Comparison of ENCODE assay signal across 1 cellular context in genomic region chr7:112162161-112163020, GRCh38.
TF ChIP-seq lines count a peak whose summit lies in the region.

No MANE protein-coding gene starts in this region.

TF ChIP-seq in WTC11, 78 proteins besides CTCF, POLR2A, EP300 and RAD21 (continued from another document and continues in another):
- TF ChIP-seq ZNF532 (CRISPR knock-in tag; IDR thresholded peaks at IDR 0.05; ENCODE audit: borderline replicate concordance) (no peak), ZNF396 (CRISPR knock-in tag; IDR thresholded peaks at IDR 0.05; ENCODE audit: borderline replicate concordance) (no peak), NR2C2 (CRISPR knock-in tag; IDR thresholded peaks at IDR 0.05) (no peak), EMX1 (CRISPR knock-in tag; IDR thresholded peaks at IDR 0.05) (no peak), IRF2 (CRISPR knock-in tag; IDR thresholded peaks at IDR 0.05; ENCODE audit: borderline replicate concordance, low read depth) (no peak), SMAD3 (CRISPR knock-in tag; IDR thresholded peaks at IDR 0.05; ENCODE audit: borderline replicate concordance) (no peak), FOXP4 (CRISPR knock-in tag; IDR thresholded peaks at IDR 0.05) (0 out of 2 replicates have a peak, but pooled peaks have one; percentile 55), JAZF1 (CRISPR knock-in tag; IDR thresholded peaks at IDR 0.05) (no peak), HMGA2 (CRISPR knock-in tag; IDR thresholded peaks at IDR 0.05) (no peak), ZNF512 (CRISPR knock-in tag; IDR thresholded peaks at IDR 0.05; ENCODE audit: borderline replicate concordance) (no peak), ZMAT4 (CRISPR knock-in tag; IDR thresholded peaks at IDR 0.05) (no peak), IRF1 (CRISPR knock-in tag; IDR thresholded peaks at IDR 0.05) (no peak), ZNF423 (CRISPR knock-in tag; IDR thresholded peaks at IDR 0.05) (no peak), ATF2 (CRISPR knock-in tag; IDR thresholded peaks at IDR 0.05; ENCODE audit: borderline replicate concordance, low read depth) (no peak), CDX4 (CRISPR knock-in tag; IDR thresholded peaks at IDR 0.05; ENCODE audit: borderline replicate concordance) (no peak), TEAD1 (CRISPR knock-in tag; IDR thresholded peaks at IDR 0.05) (peak; percentile 35; the same call in 1 of the 2 replicates), AR (CRISPR knock-in tag; IDR thresholded peaks at IDR 0.05) (no peak), ATF6 (CRISPR knock-in tag; IDR thresholded peaks at IDR 0.05) (no peak), FOXK1 (CRISPR knock-in tag; IDR thresholded peaks at IDR 0.05) (peak; percentile 56; the same call in 1 of the 2 replicates), E2F5 (CRISPR knock-in tag; IDR thresholded peaks at IDR 0.05) (no peak), RORB (CRISPR knock-in tag; IDR thresholded peaks at IDR 0.05) (no peak), JUN (CRISPR knock-in tag; IDR thresholded peaks at IDR 0.05) (no peak), E2F1 (CRISPR knock-in tag; IDR thresholded peaks at IDR 0.05) (no peak), ARID4B (CRISPR knock-in tag; IDR thresholded peaks at IDR 0.05; ENCODE audit: borderline replicate concordance) (no peak), USF1 (CRISPR knock-in tag; IDR thresholded peaks at IDR 0.05) (peak; percentile 51; the same call in 1 of the 2 replicates)
